8 cellular contexts compared by ENCODE assay signal in genomic region chr2:128090575-128090908, GRCh38. TPM values are rescaled to one million over a fixed set of nuclear protein-coding genes. Genes with fewer than 3 reads are reported as not detected.
DNase-seq lines count a peak whose midpoint lies in the region; ATAC-seq and TF ChIP-seq lines count a peak whose summit lies in the region.

No MANE protein-coding gene starts in this region.

- peak overlapping the region; percentile 85 for H3K4me3 Mint-ChIP-seq in activated CD8-positive, alpha-beta memory T cell treated with anti-CD3 and anti-CD28 coated beads, Interleukin-2, amount 10 ng/mL, durations not matched to agents 7 days and 5 days

- intact Hi-C loops in tibial artery (cut with DNase I; ENCODE audit: low total_unique reads) = loop anchor here (5.0 kb wide), 2 partner anchors 58 to 208 kb away; no protein-coding TSS in a partner anchor

- peak overlapping the region; percentile 73 to 79 for H3K27ac ChIP-seq in tibial artery

- peaks cover 4% of the 10 kb centered on the region for H3K36me3 Mint-ChIP-seq in activated CD8-positive, alpha-beta memory T cell treated with anti-CD3 and anti-CD28 coated beads, Interleukin-2, amount 10 ng/mL, durations not matched to agents 7 days and 5 days
- H3K36me3 Mint-ChIP-seq in activated naive CD4-positive, alpha-beta T cell treated with anti-CD3 and anti-CD28 coated beads, Interleukin-2, amount 50 U/mL, for 72 hours = peaks cover 7 to 19% of the 10 kb centered on the region in 2 donors

- no peaks in the 10 kb centered on the region for H3K27me3 Mint-ChIP-seq in activated CD8-positive, alpha-beta memory T cell treated with anti-CD3 and anti-CD28 coated beads, Interleukin-2, amount 10 ng/mL, durations not matched to agents 7 days and 5 days

- POLR2A ChIA-PET in HEK293T (lab: Yijun Ruan, JAX) = interaction anchor here (0.9 to 2.4 kb wide), 10 partner anchors 9 to 62 kb away, joined by 3 to 20 read pairs (median 4); partner anchors contain the start of gene SAP130

- no peaks in the 10 kb centered on the region for H3K36me3 ChIP-seq in kidney epithelial cell (ENCODE audit: control insufficient read depth, insufficient read depth, low read length)
- no peaks in the 10 kb centered on the region for H3K36me3 ChIP-seq in tibial artery

- TF ChIP-seq CTCF in kidney epithelial cell (IDR thresholded peaks at IDR 0.05; ENCODE audit: insufficient read depth, low read length, poor library complexity, severe bottlenecking) = no peak
- TF ChIP-seq CTCF in tibial artery (IDR thresholded peaks at IDR 0.05) = no peak

- no peak for DNase-seq in activated CD8-positive, alpha-beta memory T cell treated with anti-CD3 and anti-CD28 coated beads, Interleukin-2, amount 10 ng/mL, durations not matched to agents 7 days and 5 days
- DNase-seq in activated CD8-positive, alpha-beta memory T cell treated with anti-CD3 and anti-CD28 coated beads, Interleukin-2, amount 50 U/mL, for 4 hours = no peak
- no peak for DNase-seq in activated naive CD4-positive, alpha-beta T cell treated with anti-CD3 and anti-CD28 coated beads, Interleukin-2, amount 50 U/mL, for 72 hours (ENCODE audit: low spot score in 2 of 2)
- DNase-seq in kidney epithelial cell (ENCODE audit: low read depth) (no peak), tibial artery (no peak), NCI-H146 treated with DMSO at 0.1 percent for 48 hours (lab: John Stamatoyannopoulos, UW; ENCODE audit: unreplicated experiment) (no peak), HEK293T (ENCODE audit: extremely low spot score) (no peak)

- no peak for ATAC-seq in activated CD8-positive, alpha-beta memory T cell treated with anti-CD3 and anti-CD28 coated beads, Interleukin-2, amount 10 ng/mL, durations not matched to agents 7 days and 5 days
- no peak for ATAC-seq in activated naive CD4-positive, alpha-beta T cell treated with anti-CD3 and anti-CD28 coated beads, Interleukin-2, amount 50 U/mL, for 72 hours
- no peak for ATAC-seq in HG03439 (IDR thresholded peaks at IDR 0.05; ENCODE audit: unreplicated experiment)

- peak overlapping the region; percentile 94 for H3K27ac Mint-ChIP-seq in activated CD8-positive, alpha-beta memory T cell treated with anti-CD3 and anti-CD28 coated beads, Interleukin-2, amount 10 ng/mL, durations not matched to agents 7 days and 5 days
- peak overlapping the region; percentile 93 to 94 for H3K27ac Mint-ChIP-seq in activated naive CD4-positive, alpha-beta T cell treated with anti-CD3 and anti-CD28 coated beads, Interleukin-2, amount 50 U/mL, for 72 hours

- H3K4me3 ChIP-seq in kidney epithelial cell (ENCODE audit: low read depth, low read length) = peak overlapping the region; percentile 99
- peak overlapping the region; percentile 76 to 83 for H3K4me3 ChIP-seq in tibial artery

- H3K9me3 Mint-ChIP-seq in activated CD8-positive, alpha-beta memory T cell treated with anti-CD3 and anti-CD28 coated beads, Interleukin-2, amount 10 ng/mL, durations not matched to agents 7 days and 5 days (ENCODE audit: low read depth) = no peaks in the 10 kb centered on the region
- H3K9me3 Mint-ChIP-seq in activated naive CD4-positive, alpha-beta T cell treated with anti-CD3 and anti-CD28 coated beads, Interleukin-2, amount 50 U/mL, for 72 hours = no peaks in the 10 kb centered on the region

- no peaks in the 10 kb centered on the region for H3K9me3 ChIP-seq in tibial artery

- H3K27me3 ChIP-seq in kidney epithelial cell (ENCODE audit: control insufficient read depth, insufficient read depth, low read length) (no peaks in the 10 kb centered on the region), tibial artery (no peaks in the 10 kb centered on the region)

- peaks cover 43% of the 10 kb centered on the region for H3K4me1 Mint-ChIP-seq in activated CD8-positive, alpha-beta memory T cell treated with anti-CD3 and anti-CD28 coated beads, Interleukin-2, amount 10 ng/mL, durations not matched to agents 7 days and 5 days

- CTCF ChIA-PET in activated CD8-positive, alpha-beta memory T cell treated with anti-CD3 and anti-CD28 coated beads, Interleukin-2, amount 10 ng/mL, durations not matched to agents 7 days and 5 days (lab: Charles Lee) = interaction anchor here (0.8 to 1.7 kb wide), 7 partner anchors 9 to 236 kb away, joined by 3 to 4 read pairs (median 3); partner anchors contain the start of gene SAP130
- CTCF ChIA-PET in HEK293T (lab: Yijun Ruan, JAX) = interaction anchor here (0.6 to 1.4 kb wide), 3 partner anchors 9 to 27 kb away, joined by 3 to 5 read pairs (median 4); no protein-coding TSS in a partner anchor

- peaks cover 0 to 21% (median 13%) of the 10 kb centered on the region in 4 donors for H3K4me1 ChIP-seq in tibial artery

TF ChIP-seq in HEK293T, 16 proteins besides CTCF, POLR2A, EP300 and RAD21:
- TF ChIP-seq NFRKB (IDR thresholded peaks at IDR 0.05) (no peak), ZNF384 (IDR thresholded peaks at IDR 0.05) (no peak), TARDBP (IDR thresholded peaks at IDR 0.05) (no peak), LEF1 (IDR thresholded peaks at IDR 0.05; ENCODE audit: borderline replicate concordance) (no peak), FOXK2 (IDR thresholded peaks at IDR 0.05) (no peak), HDGF (IDR thresholded peaks at IDR 0.05; ENCODE audit: borderline replicate concordance) (no peak), SUZ12 (IDR thresholded peaks at IDR 0.05) (no peak), ELF4 (IDR thresholded peaks at IDR 0.05) (no peak), BHLHE40 (IDR thresholded peaks at IDR 0.05; ENCODE audit: borderline replicate concordance) (no peak), PKNOX1 (IDR thresholded peaks at IDR 0.05) (no peak), FOXA1 (IDR thresholded peaks at IDR 0.05) (no peak), L3MBTL2 (conservative IDR thresholded peaks at IDR 0.05) (no peak), CTBP1 (IDR thresholded peaks at IDR 0.05; ENCODE audit: borderline replicate concordance) (no peak), FOXM1 (IDR thresholded peaks at IDR 0.05; ENCODE audit: borderline replicate concordance) (no peak), SP1 (IDR thresholded peaks at IDR 0.05) (no peak), ARNT (IDR thresholded peaks at IDR 0.05) (no peak)

RNA-seq across cellular contexts. Expression of gene UGGT1, which starts 0.5 kb away (rescaled TPM):
- 10 to 100 TPM; 56.3 to 63.4 TPM for total RNA-seq in activated CD8-positive, alpha-beta memory T cell treated with anti-CD3 and anti-CD28 coated beads, Interleukin-2, amount 10 ng/mL, durations not matched to agents 7 days and 5 days
- 10 to 100 TPM; 39.8 to 49.8 TPM for total RNA-seq in activated naive CD4-positive, alpha-beta T cell treated with anti-CD3 and anti-CD28 coated beads, Interleukin-2, amount 50 U/mL, for 72 hours
- 67.8 and 83.4 TPM in 2 replicates for total RNA-seq in kidney epithelial cell
